8 cellular contexts compared by ENCODE assay signal in the genomic region with DNA sequence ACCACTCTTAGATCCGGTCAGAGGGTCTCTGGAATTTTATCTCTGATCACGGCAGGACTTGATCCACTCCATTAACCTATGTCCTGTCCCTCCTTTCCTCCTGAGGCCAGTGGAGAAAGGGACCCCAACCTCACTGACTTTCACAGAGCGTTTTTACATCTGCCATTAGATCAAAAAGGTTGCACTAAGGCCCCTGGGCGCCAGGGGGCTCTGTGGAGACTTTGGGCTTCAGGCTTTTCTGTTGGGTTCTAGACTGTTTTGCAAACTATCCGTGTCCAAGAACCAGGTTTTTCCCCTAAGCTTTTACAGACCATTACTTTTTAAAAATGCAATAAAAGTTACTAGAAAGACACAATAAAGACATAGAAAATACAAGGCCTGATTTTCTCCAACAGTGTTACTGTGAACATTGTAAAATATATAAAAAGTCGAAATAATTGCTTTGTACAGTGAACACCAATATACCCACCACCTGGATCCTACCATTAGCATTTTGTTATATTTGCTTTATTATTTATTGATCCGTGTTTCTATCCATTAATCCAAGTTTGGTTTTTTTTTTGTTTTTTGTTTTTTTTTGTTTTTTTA.
A peak's percentile ranks its signal among the peaks of the same experiment; 100 is the strongest.
DNase-seq lines count a peak whose midpoint lies in the region; ATAC-seq and TF ChIP-seq lines count a peak whose summit lies in the region.

No MANE protein-coding gene starts in this region.

- H3K4me3 ChIP-seq in colonic mucosa: no peak overlapping the region

- H3K4me1 Mint-ChIP-seq in stimulated activated naive CD8-positive, alpha-beta T cell treated with anti-CD3 and anti-CD28 coated beads, Interleukin-15, amount 100 ng/mL, for 72 hours: peaks cover 13% of the 10 kb centered on the region

- DNase-seq in activated gamma-delta T cell treated with Interleukin-2 at 50 U/mL for 16 hours: peak; percentile 10
- no peak for DNase-seq in activated gamma-delta T cell (lab: John Stamatoyannopoulos, UW)
- peak; percentile 72 for DNase-seq in NCI-H1105 treated with DMSO at 0.1 percent for 48 hours (lab: John Stamatoyannopoulos, UW)
- DNase-seq in colonic mucosa: peak; percentile 77
- peak; percentile 57 to 82 for DNase-seq in lung microvascular endothelial cell (ENCODE audit: low read depth in 2 of 2)
- peak; percentile 53 to 54 for DNase-seq in stimulated activated naive CD8-positive, alpha-beta T cell treated with anti-CD3 and anti-CD28 coated beads, Interleukin-15, amount 100 ng/mL, for 72 hours

- no peak overlapping the region for H3K9ac ChIP-seq in colonic mucosa (ENCODE audit: low read depth in 2 of 2, low read length in 2 of 2)

- ATAC-seq in stimulated activated naive CD8-positive, alpha-beta T cell treated with anti-CD3 and anti-CD28 coated beads, Interleukin-15, amount 100 ng/mL, for 72 hours: peak; percentile 55
- ATAC-seq in GM18861 (IDR thresholded peaks at IDR 0.05; ENCODE audit: unreplicated experiment): no peak

- no peak overlapping the region for H3K27ac Mint-ChIP-seq in stimulated activated naive CD8-positive, alpha-beta T cell treated with anti-CD3 and anti-CD28 coated beads, Interleukin-15, amount 100 ng/mL, for 72 hours

- no peaks in the 10 kb centered on the region for H3K9me3 Mint-ChIP-seq in stimulated activated naive CD8-positive, alpha-beta T cell treated with anti-CD3 and anti-CD28 coated beads, Interleukin-15, amount 100 ng/mL, for 72 hours

- H3K9me3 ChIP-seq in colonic mucosa: no peaks in the 10 kb centered on the region

- H3K36me3 ChIP-seq in colonic mucosa: no peaks in the 10 kb centered on the region

- intact Hi-C loops in colonic mucosa (cut with DNase I): loop anchor here (2.0 kb wide), 1 partner anchor 205 kb away; no protein-coding TSS in a partner anchor

- TF ChIP-seq CTCF in VCaP (conservative IDR thresholded peaks at IDR 0.05) (peak; percentile 89), colonic mucosa (IDR thresholded peaks at IDR 0.05) (peak; percentile 77)

- H3K4me1 ChIP-seq in colonic mucosa: no peaks in the 10 kb centered on the region

- peaks cover 47% of the 10 kb centered on the region for H3K27me3 Mint-ChIP-seq in stimulated activated naive CD8-positive, alpha-beta T cell treated with anti-CD3 and anti-CD28 coated beads, Interleukin-15, amount 100 ng/mL, for 72 hours

- H3K27me3 ChIP-seq in colonic mucosa: no peaks in the 10 kb centered on the region

- no peak overlapping the region for H3K4me3 Mint-ChIP-seq in stimulated activated naive CD8-positive, alpha-beta T cell treated with anti-CD3 and anti-CD28 coated beads, Interleukin-15, amount 100 ng/mL, for 72 hours

- H3K27ac ChIP-seq in VCaP (no peak overlapping the region), colonic mucosa (no peak overlapping the region)
